In the genomic region with DNA sequence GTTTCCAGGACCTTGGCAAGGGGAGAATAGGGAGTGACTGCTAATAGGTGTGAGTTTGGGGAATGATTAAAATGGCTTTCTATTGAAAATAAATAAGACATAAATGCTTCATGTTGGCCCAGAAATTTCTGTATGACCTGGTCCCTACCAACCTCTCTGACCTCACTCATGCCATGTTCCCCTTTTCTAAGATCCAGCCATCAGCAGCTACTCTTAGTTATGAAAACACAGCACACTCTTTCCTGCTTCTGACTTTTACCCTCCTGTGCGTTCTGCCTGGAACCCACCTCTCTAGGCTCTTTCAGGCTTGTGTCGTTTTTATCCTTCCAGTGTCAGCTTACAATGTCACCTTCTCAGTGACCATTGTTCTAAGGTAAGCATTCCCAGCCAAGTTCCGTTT, we compare ENCODE assay signal across 5 cellular contexts. TPM values are rescaled to one million over a fixed set of nuclear protein-coding genes. Genes with fewer than 3 reads are reported as not detected.
"Had no signal": no experiment of that assay in that cellular context is flagged by ENCODE, and none has a peak within 500 bp of the region (broad histone marks: within the 10 kb centered on the region; RNA-seq: fewer than 3 reads in every experiment).

No MANE protein-coding gene starts in this region.

- DNase-seq: H9, HCEC 1CT, IMR-90 had no signal

- H3K9me3 Mint-ChIP-seq: H9 had no signal

- H3K4me3 Mint-ChIP-seq: GM23338, H9 had no signal

- H3K27ac Mint-ChIP-seq: GM23338, H9 had no signal

- ATAC-seq: GM23338 had no signal

- H3K4me3 ChIP-seq: GM23338 had no signal

RNA-seq across cellular contexts. Expression of a gene that starts 14.8 kb away (rescaled TPM):
- total RNA-seq: HT-29, IMR-90 had no signal

RNA-seq across cellular contexts. Expression of a gene that starts 25.3 kb away (rescaled TPM):
- total RNA-seq: HT-29, IMR-90 had no signal

RNA-seq across cellular contexts. Expression of a gene that starts 31.4 kb away (rescaled TPM):
- total RNA-seq: GM23338, IMR-90 had no signal
